1 cellular context compared by ENCODE assay signal in the genomic region with DNA sequence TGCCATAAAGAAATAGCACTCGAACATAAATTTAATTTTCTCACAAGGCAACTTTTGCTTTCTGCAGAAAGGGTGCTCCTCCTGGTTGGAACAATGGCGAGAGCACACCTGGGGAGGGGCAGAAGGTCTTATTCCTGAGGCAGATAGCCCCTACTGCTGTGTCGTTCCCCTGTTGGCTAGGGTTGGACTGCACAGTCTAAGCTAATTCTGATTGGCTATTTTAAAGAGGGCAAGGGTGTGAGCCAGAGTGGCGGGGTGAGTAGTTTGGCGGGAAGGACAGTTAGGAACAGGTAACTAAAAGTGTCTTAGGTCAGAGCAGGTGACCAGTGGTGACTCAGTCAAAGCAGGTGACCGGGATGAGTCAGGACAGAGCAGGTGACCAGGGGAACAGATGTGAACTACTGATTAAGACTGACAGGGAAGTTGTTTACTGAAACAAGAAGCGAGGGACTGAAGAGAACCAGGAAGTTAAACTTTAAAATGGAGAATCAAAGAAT.
A peak's percentile ranks its signal among the peaks of the same experiment; 100 is the strongest.
TF ChIP-seq lines count a peak whose summit lies in the region.

No MANE protein-coding gene starts in this region.

TF ChIP-seq in K562, 482 proteins besides CTCF, POLR2A, EP300 and RAD21 (continued from another document and continues in another):
- TF ChIP-seq HNRNPK (IDR thresholded peaks at IDR 0.05; ENCODE audit: low read depth, low read length, poor library complexity, severe bottlenecking) (no peak), PYGO2 (tag; IDR thresholded peaks at IDR 0.05) (no peak), PPARD (CRISPR knock-in tag; IDR thresholded peaks at IDR 0.05) (no peak), KDM1A (IDR thresholded peaks at IDR 0.05) (no peak), ASH1L (IDR thresholded peaks at IDR 0.05; ENCODE audit: borderline replicate concordance, low read depth, partially characterized antibody) (no peak), HEY1 (CRISPR knock-in tag; IDR thresholded peaks at IDR 0.05; ENCODE audit: borderline replicate concordance) (no peak), CBFA2T2 (conservative IDR thresholded peaks at IDR 0.05) (peak; percentile 80), PHTF2 (CRISPR knock-in tag; IDR thresholded peaks at IDR 0.05) (no peak), TFAM (CRISPR knock-in tag; conservative IDR thresholded peaks at IDR 0.05) (no peak), SMARCE1 (IDR thresholded peaks at IDR 0.05) (peak; percentile 90), TAF1 (IDR thresholded peaks at IDR 0.05; ENCODE audit: control insufficient read depth, extremely low read depth, insufficient read depth, low read length, severe bottlenecking) (no peak), SNRNP70 (optimal IDR thresholded peaks at IDR 0.05; ENCODE audit: low read depth, low read length) (no peak), CBX3 (IDR thresholded peaks at IDR 0.05; ENCODE audit: borderline replicate concordance in 1 of 2, low read length in 2 of 2) (peak in 1 of 2 experiments; percentile 98; a peak in 2 of 3 replicates), KDM5B (IDR thresholded peaks at IDR 0.05; ENCODE audit: insufficient replicate concordance, low read depth, low read length) (no peak), PRPF4 (IDR thresholded peaks at IDR 0.05; ENCODE audit: insufficient read depth, low read depth, low read length, poor library complexity, severe bottlenecking) (no peak), NFATC3 (IDR thresholded peaks at IDR 0.05) (no peak), CEBPG (CRISPR knock-in tag; IDR thresholded peaks at IDR 0.05) (no peak), CEBPG (tag; conservative IDR thresholded peaks at IDR 0.05 in 1 of 2, IDR thresholded peaks at IDR 0.05 in 1 of 2) (no peak), HNRNPLL (IDR thresholded peaks at IDR 0.05; ENCODE audit: low read depth, low read length, poor library complexity, severe bottlenecking) (no peak), ZC3H4 (CRISPR knock-in tag; IDR thresholded peaks at IDR 0.05; ENCODE audit: borderline replicate concordance) (no peak), KLF13 (tag; IDR thresholded peaks at IDR 0.05; ENCODE audit: borderline replicate concordance, low read depth) (no peak), IFI16 (CRISPR knock-in tag; IDR thresholded peaks at IDR 0.05) (no peak), ZNF165 (CRISPR knock-in tag; IDR thresholded peaks at IDR 0.05; ENCODE audit: borderline replicate concordance) (no peak), KDM2B (CRISPR knock-in tag; IDR thresholded peaks at IDR 0.05) (no peak), KLF10 (CRISPR knock-in tag; IDR thresholded peaks at IDR 0.05) (no peak), DIDO1 (tag; IDR thresholded peaks at IDR 0.05; ENCODE audit: low read depth) (no peak), ZBTB7A (IDR thresholded peaks at IDR 0.05; ENCODE audit: borderline replicate concordance, control insufficient read depth, low read depth, low read length) (no peak), SIN3A (IDR thresholded peaks at IDR 0.05; ENCODE audit: borderline replicate concordance in 2 of 2, control insufficient read depth in 1 of 2, low read depth in 2 of 2, low read length in 2 of 2) (no peak), FOXJ3 (CRISPR knock-in tag; IDR thresholded peaks at IDR 0.05) (no peak), SMARCC2 (IDR thresholded peaks at IDR 0.05; ENCODE audit: low read depth) (peak; percentile 60; the same call in 1 of the 2 replicates), ADNP (tag; IDR thresholded peaks at IDR 0.05) (0 out of 2 replicates have a peak, but pooled peaks have one; percentile 53), ZNF696 (CRISPR knock-in tag; conservative IDR thresholded peaks at IDR 0.05) (no peak), ZBTB8A (IDR thresholded peaks at IDR 0.05; ENCODE audit: partially characterized antibody) (no peak), KDM4B (IDR thresholded peaks at IDR 0.05; ENCODE audit: borderline replicate concordance in 2 of 2, low read depth in 1 of 2) (no peak), PHF20 (IDR thresholded peaks at IDR 0.05; ENCODE audit: partially characterized antibody) (no peak), CAMTA2 (CRISPR knock-in tag; conservative IDR thresholded peaks at IDR 0.05) (no peak), ETV1 (tag; conservative IDR thresholded peaks at IDR 0.05; ENCODE audit: low read depth) (no peak)
- TF ChIP-seq, protein P1, sequence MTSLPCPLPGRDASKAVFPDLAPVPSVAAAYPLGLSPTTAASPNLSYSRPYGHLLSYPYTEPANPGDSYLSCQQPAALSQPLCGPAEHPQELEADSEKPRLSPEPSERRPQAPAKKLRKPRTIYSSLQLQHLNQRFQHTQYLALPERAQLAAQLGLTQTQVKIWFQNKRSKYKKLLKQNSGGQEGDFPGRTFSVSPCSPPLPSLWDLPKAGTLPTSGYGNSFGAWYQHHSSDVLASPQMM (CRISPR knock-in tag; IDR thresholded peaks at IDR 0.05): no peak
- TF ChIP-seq, protein P2, sequence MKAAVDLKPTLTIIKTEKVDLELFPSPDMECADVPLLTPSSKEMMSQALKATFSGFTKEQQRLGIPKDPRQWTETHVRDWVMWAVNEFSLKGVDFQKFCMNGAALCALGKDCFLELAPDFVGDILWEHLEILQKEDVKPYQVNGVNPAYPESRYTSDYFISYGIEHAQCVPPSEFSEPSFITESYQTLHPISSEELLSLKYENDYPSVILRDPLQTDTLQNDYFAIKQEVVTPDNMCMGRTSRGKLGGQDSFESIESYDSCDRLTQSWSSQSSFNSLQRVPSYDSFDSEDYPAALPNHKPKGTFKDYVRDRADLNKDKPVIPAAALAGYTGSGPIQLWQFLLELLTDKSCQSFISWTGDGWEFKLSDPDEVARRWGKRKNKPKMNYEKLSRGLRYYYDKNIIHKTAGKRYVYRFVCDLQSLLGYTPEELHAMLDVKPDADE (conservative IDR thresholded peaks at IDR 0.05; ENCODE audit: control insufficient read depth, low read depth, low read length): no peak
- TF ChIP-seq, protein P3, sequence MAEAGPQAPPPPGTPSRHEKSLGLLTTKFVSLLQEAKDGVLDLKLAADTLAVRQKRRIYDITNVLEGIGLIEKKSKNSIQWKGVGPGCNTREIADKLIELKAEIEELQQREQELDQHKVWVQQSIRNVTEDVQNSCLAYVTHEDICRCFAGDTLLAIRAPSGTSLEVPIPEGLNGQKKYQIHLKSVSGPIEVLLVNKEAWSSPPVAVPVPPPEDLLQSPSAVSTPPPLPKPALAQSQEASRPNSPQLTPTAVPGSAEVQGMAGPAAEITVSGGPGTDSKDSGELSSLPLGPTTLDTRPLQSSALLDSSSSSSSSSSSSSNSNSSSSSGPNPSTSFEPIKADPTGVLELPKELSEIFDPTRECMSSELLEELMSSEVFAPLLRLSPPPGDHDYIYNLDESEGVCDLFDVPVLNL (CRISPR knock-in tag; IDR thresholded peaks at IDR 0.05; ENCODE audit: low read depth): no peak
- TF ChIP-seq, protein P4, sequence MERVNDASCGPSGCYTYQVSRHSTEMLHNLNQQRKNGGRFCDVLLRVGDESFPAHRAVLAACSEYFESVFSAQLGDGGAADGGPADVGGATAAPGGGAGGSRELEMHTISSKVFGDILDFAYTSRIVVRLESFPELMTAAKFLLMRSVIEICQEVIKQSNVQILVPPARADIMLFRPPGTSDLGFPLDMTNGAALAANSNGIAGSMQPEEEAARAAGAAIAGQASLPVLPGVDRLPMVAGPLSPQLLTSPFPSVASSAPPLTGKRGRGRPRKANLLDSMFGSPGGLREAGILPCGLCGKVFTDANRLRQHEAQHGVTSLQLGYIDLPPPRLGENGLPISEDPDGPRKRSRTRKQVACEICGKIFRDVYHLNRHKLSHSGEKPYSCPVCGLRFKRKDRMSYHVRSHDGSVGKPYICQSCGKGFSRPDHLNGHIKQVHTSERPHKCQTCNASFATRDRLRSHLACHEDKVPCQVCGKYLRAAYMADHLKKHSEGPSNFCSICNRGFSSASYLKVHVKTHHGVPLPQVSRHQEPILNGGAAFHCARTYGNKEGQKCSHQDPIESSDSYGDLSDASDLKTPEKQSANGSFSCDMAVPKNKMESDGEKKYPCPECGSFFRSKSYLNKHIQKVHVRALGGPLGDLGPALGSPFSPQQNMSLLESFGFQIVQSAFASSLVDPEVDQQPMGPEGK (CRISPR knock-in tag; IDR thresholded peaks at IDR 0.05; ENCODE audit: borderline replicate concordance): no peak
- TF ChIP-seq, protein P5, sequence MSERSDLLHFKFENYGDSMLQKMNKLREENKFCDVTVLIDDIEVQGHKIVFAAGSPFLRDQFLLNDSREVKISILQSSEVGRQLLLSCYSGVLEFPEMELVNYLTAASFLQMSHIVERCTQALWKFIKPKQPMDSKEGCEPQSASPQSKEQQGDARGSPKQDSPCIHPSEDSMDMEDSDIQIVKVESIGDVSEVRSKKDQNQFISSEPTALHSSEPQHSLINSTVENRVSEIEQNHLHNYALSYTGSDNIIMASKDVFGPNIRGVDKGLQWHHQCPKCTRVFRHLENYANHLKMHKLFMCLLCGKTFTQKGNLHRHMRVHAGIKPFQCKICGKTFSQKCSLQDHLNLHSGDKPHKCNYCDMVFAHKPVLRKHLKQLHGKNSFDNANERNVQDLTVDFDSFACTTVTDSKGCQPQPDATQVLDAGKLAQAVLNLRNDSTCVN (CRISPR knock-in tag; IDR thresholded peaks at IDR 0.05): no peak
- TF ChIP-seq, protein P6, sequence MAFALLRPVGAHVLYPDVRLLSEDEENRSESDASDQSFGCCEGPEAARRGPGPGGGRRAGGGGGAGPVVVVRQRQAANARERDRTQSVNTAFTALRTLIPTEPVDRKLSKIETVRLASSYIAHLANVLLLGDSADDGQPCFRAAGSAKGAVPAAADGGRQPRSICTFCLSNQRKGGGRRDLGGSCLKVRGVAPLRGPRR (CRISPR knock-in tag; IDR thresholded peaks at IDR 0.05): peak; percentile 80; the same call in 1 of the 2 replicates
- TF ChIP-seq, protein P7, sequence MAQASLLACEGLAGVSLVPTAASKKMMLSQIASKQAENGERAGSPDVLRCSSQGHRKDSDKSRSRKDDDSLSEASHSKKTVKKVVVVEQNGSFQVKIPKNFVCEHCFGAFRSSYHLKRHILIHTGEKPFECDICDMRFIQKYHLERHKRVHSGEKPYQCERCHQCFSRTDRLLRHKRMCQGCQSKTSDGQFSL (CRISPR knock-in tag; IDR thresholded peaks at IDR 0.05): no peak
- TF ChIP-seq, protein P7 (tag; IDR thresholded peaks at IDR 0.05): no peak
- TF ChIP-seq, protein P8, sequence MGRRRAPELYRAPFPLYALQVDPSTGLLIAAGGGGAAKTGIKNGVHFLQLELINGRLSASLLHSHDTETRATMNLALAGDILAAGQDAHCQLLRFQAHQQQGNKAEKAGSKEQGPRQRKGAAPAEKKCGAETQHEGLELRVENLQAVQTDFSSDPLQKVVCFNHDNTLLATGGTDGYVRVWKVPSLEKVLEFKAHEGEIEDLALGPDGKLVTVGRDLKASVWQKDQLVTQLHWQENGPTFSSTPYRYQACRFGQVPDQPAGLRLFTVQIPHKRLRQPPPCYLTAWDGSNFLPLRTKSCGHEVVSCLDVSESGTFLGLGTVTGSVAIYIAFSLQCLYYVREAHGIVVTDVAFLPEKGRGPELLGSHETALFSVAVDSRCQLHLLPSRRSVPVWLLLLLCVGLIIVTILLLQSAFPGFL (CRISPR knock-in tag; IDR thresholded peaks at IDR 0.05): no peak
- TF ChIP-seq, protein P9, sequence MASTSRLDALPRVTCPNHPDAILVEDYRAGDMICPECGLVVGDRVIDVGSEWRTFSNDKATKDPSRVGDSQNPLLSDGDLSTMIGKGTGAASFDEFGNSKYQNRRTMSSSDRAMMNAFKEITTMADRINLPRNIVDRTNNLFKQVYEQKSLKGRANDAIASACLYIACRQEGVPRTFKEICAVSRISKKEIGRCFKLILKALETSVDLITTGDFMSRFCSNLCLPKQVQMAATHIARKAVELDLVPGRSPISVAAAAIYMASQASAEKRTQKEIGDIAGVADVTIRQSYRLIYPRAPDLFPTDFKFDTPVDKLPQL (IDR thresholded peaks at IDR 0.05; ENCODE audit: extremely low read depth, insufficient read length): no peak
- TF ChIP-seq, protein P10, sequence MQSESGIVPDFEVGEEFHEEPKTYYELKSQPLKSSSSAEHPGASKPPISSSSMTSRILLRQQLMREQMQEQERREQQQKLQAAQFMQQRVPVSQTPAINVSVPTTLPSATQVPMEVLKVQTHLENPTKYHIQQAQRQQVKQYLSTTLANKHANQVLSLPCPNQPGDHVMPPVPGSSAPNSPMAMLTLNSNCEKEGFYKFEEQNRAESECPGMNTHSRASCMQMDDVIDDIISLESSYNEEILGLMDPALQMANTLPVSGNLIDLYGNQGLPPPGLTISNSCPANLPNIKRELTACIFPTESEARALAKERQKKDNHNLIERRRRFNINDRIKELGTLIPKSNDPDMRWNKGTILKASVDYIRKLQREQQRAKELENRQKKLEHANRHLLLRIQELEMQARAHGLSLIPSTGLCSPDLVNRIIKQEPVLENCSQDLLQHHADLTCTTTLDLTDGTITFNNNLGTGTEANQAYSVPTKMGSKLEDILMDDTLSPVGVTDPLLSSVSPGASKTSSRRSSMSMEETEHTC (IDR thresholded peaks at IDR 0.05): peak; percentile 90
- TF ChIP-seq, protein P11, sequence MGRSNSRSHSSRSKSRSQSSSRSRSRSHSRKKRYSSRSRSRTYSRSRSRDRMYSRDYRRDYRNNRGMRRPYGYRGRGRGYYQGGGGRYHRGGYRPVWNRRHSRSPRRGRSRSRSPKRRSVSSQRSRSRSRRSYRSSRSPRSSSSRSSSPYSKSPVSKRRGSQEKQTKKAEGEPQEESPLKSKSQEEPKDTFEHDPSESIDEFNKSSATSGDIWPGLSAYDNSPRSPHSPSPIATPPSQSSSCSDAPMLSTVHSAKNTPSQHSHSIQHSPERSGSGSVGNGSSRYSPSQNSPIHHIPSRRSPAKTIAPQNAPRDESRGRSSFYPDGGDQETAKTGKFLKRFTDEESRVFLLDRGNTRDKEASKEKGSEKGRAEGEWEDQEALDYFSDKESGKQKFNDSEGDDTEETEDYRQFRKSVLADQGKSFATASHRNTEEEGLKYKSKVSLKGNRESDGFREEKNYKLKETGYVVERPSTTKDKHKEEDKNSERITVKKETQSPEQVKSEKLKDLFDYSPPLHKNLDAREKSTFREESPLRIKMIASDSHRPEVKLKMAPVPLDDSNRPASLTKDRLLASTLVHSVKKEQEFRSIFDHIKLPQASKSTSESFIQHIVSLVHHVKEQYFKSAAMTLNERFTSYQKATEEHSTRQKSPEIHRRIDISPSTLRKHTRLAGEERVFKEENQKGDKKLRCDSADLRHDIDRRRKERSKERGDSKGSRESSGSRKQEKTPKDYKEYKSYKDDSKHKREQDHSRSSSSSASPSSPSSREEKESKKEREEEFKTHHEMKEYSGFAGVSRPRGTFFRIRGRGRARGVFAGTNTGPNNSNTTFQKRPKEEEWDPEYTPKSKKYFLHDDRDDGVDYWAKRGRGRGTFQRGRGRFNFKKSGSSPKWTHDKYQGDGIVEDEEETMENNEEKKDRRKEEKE (IDR thresholded peaks at IDR 0.05; ENCODE audit: borderline replicate concordance in 1 of 2, control insufficient read depth in 1 of 2, low read depth in 2 of 2, low read length in 1 of 2): no peak
